ENCODE assay signal across 36 cellular contexts in the genomic region with DNA sequence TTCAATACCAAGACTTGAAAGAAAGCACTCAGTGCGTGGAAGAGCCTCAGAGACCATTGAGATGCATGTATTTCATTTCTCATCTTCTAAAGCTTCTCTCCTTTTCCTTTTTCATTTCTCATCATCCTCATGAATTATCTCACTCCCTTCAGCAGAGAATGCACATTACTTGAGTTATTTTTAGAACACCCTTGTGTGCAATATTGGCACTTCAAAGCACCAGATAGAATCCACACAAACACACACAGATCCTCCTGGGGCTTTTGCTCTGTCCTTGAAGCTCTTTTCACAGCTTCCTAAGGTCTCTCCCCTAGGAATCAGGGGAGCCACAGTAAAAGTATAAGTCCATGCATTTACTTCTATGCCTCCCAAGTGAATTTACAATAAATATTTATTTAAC. TPM values are rescaled to one million over a fixed set of nuclear protein-coding genes. Genes with fewer than 3 reads are reported as not detected.
"Had no signal": no experiment of that assay in that cellular context is flagged by ENCODE, and none has a peak within 500 bp of the region (broad histone marks: within the 10 kb centered on the region; RNA-seq: fewer than 3 reads in every experiment).

No MANE protein-coding gene starts in this region.

- H3K9ac ChIP-seq: SK-N-SH had no signal

- H3K4me3 ChIP-seq: adrenal gland, body of pancreas, breast epithelium, MG63, PC-9, SJCRH30 had no signal

- H3K9me3 ChIP-seq: adrenal gland, MG63 had no signal

- H3K9me2 ChIP-seq: SK-N-SH had no signal

- DNase-seq: activated CD4-positive, alpha-beta T cell treated with anti-CD3 and anti-CD28 coated beads, Interleukin-2, amount 10 ng/mL, durations not matched to agents 24 days and 14 days; activated CD4-positive, alpha-beta T cell treated with anti-CD3 and anti-CD28 coated beads, Interleukin-2, amount 50 U/mL, for 4 hours; activated CD8-positive, alpha-beta T cell treated with anti-CD3 and anti-CD28 coated beads for 36 hours; activated gamma-delta T cell; activated naive CD4-positive, alpha-beta T cell treated with anti-CD3 and anti-CD28 coated beads for 36 hours; activated T-cell treated with anti-CD3 and anti-CD28 coated beads, Interleukin-2, amount 50 U/mL, for 1 hour; activated T-cell treated with anti-CD3 and anti-CD28 coated beads, Interleukin-2, amount 50 U/mL, for 72 hours; adrenal gland; body of pancreas; central memory CD4-positive, alpha-beta T cell; Kasumi-1; KG1; MG63; NCI-H1048; NCI-H1105 treated with DMSO at 0.1 percent for 48 hours; NCI-H1436; NCI-H1694; NCI-H1930; NCI-H2081 treated with DMSO at 0.1 percent for 48 hours; NCI-H2171; NCI-H226; NCI-H446 treated with DMSO at 0.1 percent for 48 hours; NCI-H524; NCI-H69; NCI-H82; NK-92 treated with Interleukin-12 subunit alpha and Interleukin-12 subunit beta, amount 100 ng/mL, for 24 hours; PC-9; SHP77; SJCRH30; SK-N-SH had no signal

- H3K4me2 ChIP-seq: PC-9, SK-N-SH had no signal

- H3K36me3 ChIP-seq: adrenal gland, breast epithelium, MG63, SJCRH30 had no signal

- H3K27me3 ChIP-seq: adrenal gland, body of pancreas, breast epithelium, MG63, SJCRH30 had no signal

- H3K4me3 Mint-ChIP-seq: activated CD4-positive, alpha-beta T cell treated with anti-CD3 and anti-CD28 coated beads, Interleukin-2, amount 10 ng/mL, durations not matched to agents 24 days and 14 days; activated CD8-positive, alpha-beta T cell treated with anti-CD3 and anti-CD28 coated beads for 36 hours; activated naive CD4-positive, alpha-beta T cell treated with anti-CD3 and anti-CD28 coated beads for 36 hours; activated T-cell treated with anti-CD3 and anti-CD28 coated beads, Interleukin-2, amount 50 U/mL, for 72 hours; T-helper 1 cell treated with Interleukin-12 subunit alpha and Interleukin-12 subunit beta and Interleukin-4 antibody, amounts not matched to agents 30 μg/mL and 1 μg/mL, for 36 hours; T-helper 2 cell treated with Interferon-gamma antibody and Interleukin-4, amounts not matched to agents 5 μg/mL and 100 μg/mL, for 36 hours had no signal

- H2AFZ ChIP-seq: PC-9 had no signal

- ATAC-seq: activated CD8-positive, alpha-beta T cell treated with anti-CD3 and anti-CD28 coated beads for 36 hours; activated naive CD4-positive, alpha-beta T cell treated with anti-CD3 and anti-CD28 coated beads, Interleukin-2, amount 50 U/mL, for 72 hours; activated T-cell treated with anti-CD3 and anti-CD28 coated beads, Interleukin-2, amount 50 U/mL, for 72 hours; body of pancreas had no signal

- H3K4me1 Mint-ChIP-seq: activated CD4-positive, alpha-beta T cell treated with anti-CD3 and anti-CD28 coated beads, Interleukin-2, amount 10 ng/mL, durations not matched to agents 24 days and 14 days had no signal

- H3K27ac ChIP-seq: adrenal gland, body of pancreas, breast epithelium, PC-9, RWPE1, SJCRH30 had no signal

- H3K27ac Mint-ChIP-seq: activated CD4-positive, alpha-beta T cell treated with anti-CD3 and anti-CD28 coated beads, Interleukin-2, amount 10 ng/mL, durations not matched to agents 24 days and 14 days; activated CD8-positive, alpha-beta T cell treated with anti-CD3 and anti-CD28 coated beads for 36 hours; activated naive CD4-positive, alpha-beta T cell treated with anti-CD3 and anti-CD28 coated beads for 36 hours; activated naive CD4-positive, alpha-beta T cell treated with anti-CD3 and anti-CD28 coated beads, Interleukin-2, amount 50 U/mL, for 72 hours; activated T-cell treated with anti-CD3 and anti-CD28 coated beads, Interleukin-2, amount 50 U/mL, for 72 hours; activated T-helper 2 cell treated with anti-CD3 and anti-CD28 coated beads, Interferon-gamma antibody, Interleukin-2, Interleukin-4, amounts not matched to agents 10 μg/mL and 5 μg/mL and 100 μg/mL, durations not matched to agents 14 hours and 24 hours and 36 hours; T-helper 1 cell treated with Interleukin-12 subunit alpha and Interleukin-12 subunit beta and Interleukin-4 antibody, amounts not matched to agents 30 μg/mL and 1 μg/mL, for 36 hours; T-helper 2 cell treated with Interferon-gamma antibody and Interleukin-4, amounts not matched to agents 5 μg/mL and 100 μg/mL, for 36 hours had no signal

RNA-seq across cellular contexts. Expression of a gene that starts 18.3 kb away (rescaled TPM):
- total RNA-seq: SJCRH30 had no signal
